ENCODE assay signal across 31 cellular contexts in genomic region chr19:30086220-30086619, GRCh38.
"Had no signal": no experiment of that assay in that cellular context is flagged by ENCODE, and none has a peak within 500 bp of the region (broad histone marks: within the 10 kb centered on the region; RNA-seq: fewer than 3 reads in every experiment).

No MANE protein-coding gene starts in this region.

- H3K27ac Mint-ChIP-seq: dendritic cell treated with granulocyte-macrophage colony-stimulating factor and Interleukin-4, amounts not matched to agents 40 ng/mL and 50 ng/mL, for 4 days; endodermal cell; memory B cell; mesothelial cell of epicardium; natural killer cell treated with Interleukin-12 subunit alpha and Interleukin-12 subunit beta and Interleukin-15 and Interleukin-18, amount 100 ng/mL, for 72 hours; stimulated activated effector memory CD8-positive, alpha-beta T cell treated with anti-CD3 and anti-CD28 coated beads, Interleukin-12 subunit alpha, Interleukin-12 subunit beta, amount 100 ng/mL, for 72 hours; type B pancreatic cell had no signal

- H3K4me1 ChIP-seq: colonic mucosa, gastrocnemius medialis, parathyroid adenoma, prostate gland, right atrium auricular region, stomach, tibial artery had no signal

- H3K36me3 Mint-ChIP-seq: memory B cell; mesothelial cell of epicardium; naive B cell; natural killer cell treated with Interleukin-12 subunit alpha and Interleukin-12 subunit beta and Interleukin-15 and Interleukin-18, amount 100 ng/mL, for 72 hours; stimulated activated effector memory CD8-positive, alpha-beta T cell treated with anti-CD3 and anti-CD28 coated beads, Interleukin-12 subunit alpha, Interleukin-12 subunit beta, amount 100 ng/mL, for 72 hours; type B pancreatic cell had no signal

- ATAC-seq: esophagus mucosa; gastrocnemius medialis; heart left ventricle; left colon; mucosa of descending colon; natural killer cell treated with Interleukin-12 subunit alpha and Interleukin-12 subunit beta and Interleukin-15 and Interleukin-18, amount 100 ng/mL, for 72 hours; sciatic nerve; stimulated activated effector memory CD8-positive, alpha-beta T cell treated with anti-CD3 and anti-CD28 coated beads, Interleukin-12 subunit alpha, Interleukin-12 subunit beta, amount 100 ng/mL, for 72 hours had no signal

- H3K27me3 Mint-ChIP-seq: dendritic cell treated with granulocyte-macrophage colony-stimulating factor and Interleukin-4, amounts not matched to agents 40 ng/mL and 50 ng/mL, for 4 days had no signal

- H3K4me1 Mint-ChIP-seq: endodermal cell; memory B cell; naive B cell; neural crest cell; stimulated activated effector memory CD8-positive, alpha-beta T cell treated with anti-CD3 and anti-CD28 coated beads, Interleukin-12 subunit alpha, Interleukin-12 subunit beta, amount 100 ng/mL, for 72 hours had no signal

- H3K9me3 Mint-ChIP-seq: dendritic cell treated with granulocyte-macrophage colony-stimulating factor and Interleukin-4, amounts not matched to agents 40 ng/mL and 50 ng/mL, for 4 days; endodermal cell; mesothelial cell of epicardium; natural killer cell treated with Interleukin-12 subunit alpha and Interleukin-12 subunit beta and Interleukin-15 and Interleukin-18, amount 100 ng/mL, for 72 hours; neural crest cell; stimulated activated effector memory CD8-positive, alpha-beta T cell treated with anti-CD3 and anti-CD28 coated beads, Interleukin-12 subunit alpha, Interleukin-12 subunit beta, amount 100 ng/mL, for 72 hours; type B pancreatic cell had no signal

- H3K4me3 Mint-ChIP-seq: dendritic cell treated with granulocyte-macrophage colony-stimulating factor and Interleukin-4, amounts not matched to agents 40 ng/mL and 50 ng/mL, for 4 days; endodermal cell; memory B cell; mesothelial cell of epicardium; natural killer cell treated with Interleukin-12 subunit alpha and Interleukin-12 subunit beta and Interleukin-15 and Interleukin-18, amount 100 ng/mL, for 72 hours; neural crest cell; stimulated activated effector memory CD8-positive, alpha-beta T cell treated with anti-CD3 and anti-CD28 coated beads, Interleukin-12 subunit alpha, Interleukin-12 subunit beta, amount 100 ng/mL, for 72 hours; type B pancreatic cell had no signal

- DNase-seq: colonic mucosa; effector CD8-positive, alpha-beta T cell; endodermal cell; gastrocnemius medialis; left colon; mucosa of descending colon; naive B cell; stimulated activated CD4-positive, alpha-beta T cell treated with anti-CD3 and anti-CD28 coated beads, Interleukin-2, amount 100 ng/mL, for 24 hours; stimulated activated CD4-positive, alpha-beta T cell treated with anti-CD3 and anti-CD28 coated beads, Interleukin-4, amount 100 ng/mL, for 24 hours; stimulated activated naive CD4-positive, alpha-beta T cell treated with Interleukin-2 at 50 U/mL for 16 hours; stomach; tibial artery had no signal

- H3K4me3 ChIP-seq: colonic mucosa, gastrocnemius medialis, heart left ventricle, hepatocyte, lung, mucosa of descending colon, prostate gland, right atrium auricular region, smooth muscle cell, stomach, testis, tibial artery had no signal

- H3K27ac ChIP-seq: colonic mucosa, epithelial cell of prostate, gastrocnemius medialis, heart left ventricle, hepatocyte, neutrophil, parathyroid adenoma, prostate gland, right atrium auricular region, stomach, testis, tibial artery had no signal

- H3K9me3 ChIP-seq: colonic mucosa, gastrocnemius medialis, heart left ventricle, mucosa of descending colon, neutrophil, prostate gland, right atrium auricular region, testis, tibial artery had no signal

- H3K4me2 ChIP-seq: hepatocyte, smooth muscle cell had no signal
